ENCODE assay signal across 8 cellular contexts in the genomic region with DNA sequence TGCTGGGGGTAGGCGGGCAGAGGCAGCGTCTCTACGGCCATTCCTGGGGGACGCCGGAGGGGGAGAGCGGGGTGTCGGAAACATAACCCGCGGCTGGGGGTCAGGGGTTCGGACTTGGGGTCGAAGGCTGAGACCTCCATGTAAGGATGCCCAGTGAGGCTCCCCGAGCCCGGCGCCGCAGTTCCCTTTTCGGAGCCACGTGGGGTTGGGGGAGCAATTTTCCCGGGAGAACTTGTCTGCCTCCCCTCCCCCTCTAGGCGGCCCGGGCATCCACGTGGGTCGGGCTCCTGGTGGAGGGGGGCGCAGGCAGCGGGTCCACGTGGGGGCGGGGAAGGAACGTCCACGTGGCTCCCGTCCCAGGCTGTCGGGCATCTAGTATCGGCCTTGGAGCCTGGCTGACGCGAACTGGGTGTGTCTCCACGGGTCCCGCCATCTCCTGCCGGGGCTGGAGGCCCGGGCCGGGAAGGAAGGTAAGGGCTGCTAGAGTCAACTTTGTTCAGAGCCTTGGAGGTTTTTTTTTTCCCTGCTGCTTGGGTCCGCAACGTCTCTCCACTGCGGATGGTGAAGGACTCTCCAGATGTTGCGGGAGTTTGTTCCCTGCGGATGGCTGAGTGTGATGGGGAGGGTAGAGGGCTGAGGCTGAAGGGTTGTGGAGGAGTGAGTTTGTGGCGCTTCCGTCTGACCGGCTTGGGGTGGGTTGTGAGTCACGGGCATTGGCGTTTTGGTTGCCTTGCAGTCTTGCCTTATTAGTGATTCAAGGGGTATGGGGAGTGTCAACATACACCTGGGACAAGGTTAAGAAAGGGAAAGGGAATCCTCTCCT. TPM values are rescaled to one million over a fixed set of nuclear protein-coding genes. Genes with fewer than 3 reads are reported as not detected.
A peak's percentile ranks its signal among the peaks of the same experiment; 100 is the strongest.
DNase-seq lines count a peak whose midpoint lies in the region; ATAC-seq, FAIRE-seq and TF ChIP-seq lines count a peak whose summit lies in the region.

No MANE protein-coding gene starts in this region.

- peak overlapping the region; percentile 29 for H2AFZ ChIP-seq in ACC112 (ENCODE audit: low read length, unreplicated experiment)

- peak; percentile 41 for FAIRE-seq in GM18507 (lab: Jason Lieb, UNC)

- intact Hi-C loops in lower lobe of right lung (cut with DNase I), result no loop called here

- H3K4me3 ChIP-seq in ACC112 (ENCODE audit: low read depth, low read length), result peak overlapping the region; percentile 94
- H3K4me3 ChIP-seq in lower lobe of right lung, result peak overlapping the region; percentile 96

- H3K4me1 ChIP-seq in ACC112 (ENCODE audit: control insufficient read depth, insufficient read depth, low read length, unreplicated experiment) (peaks cover 27% of the 10 kb centered on the region), lower lobe of right lung (peaks cover 41% of the 10 kb centered on the region)

- peak; percentile 57 to 63 for ATAC-seq in lower lobe of right lung

- H3K36me3 ChIP-seq in ACC112 (ENCODE audit: insufficient read depth, low read length) (peaks cover 15% of the 10 kb centered on the region; the same call in 1 of the 2 replicates), lower lobe of right lung (peaks cover 11% of the 10 kb centered on the region)

- peak overlapping the region; percentile 85 for H3K27ac ChIP-seq in ACC112 (ENCODE audit: low read depth, low read length)
- peak overlapping the region; percentile 96 for H3K27ac ChIP-seq in lower lobe of right lung

- no peaks in the 10 kb centered on the region for H3K9me3 ChIP-seq in lower lobe of right lung

- no peaks in the 10 kb centered on the region for H3K27me3 ChIP-seq in ACC112 (ENCODE audit: insufficient read depth, low read length)
- no peaks in the 10 kb centered on the region for H3K27me3 ChIP-seq in lower lobe of right lung (ENCODE audit: low read depth)

- DNase-seq in GM18507 (ENCODE audit: extremely low spot score, insufficient read length, low read depth) (peak; percentile 49), NCI-H1105 (lab: John Stamatoyannopoulos, UW) (peak; percentile 23), lower lobe of right lung (peak; percentile 82), NCI-H128 (lab: John Stamatoyannopoulos, UW; ENCODE audit: unreplicated experiment) (no peak)
- peak; percentile 23 for DNase-seq in activated CD4-positive, alpha-beta T cell treated with anti-CD3 and anti-CD28 coated beads, Interleukin-2, amount 50 U/mL, for 1 hour
- peak; percentile 27 for DNase-seq in effector CD8-positive, alpha-beta T cell (lab: John Stamatoyannopoulos, UW)
- peak; percentile 43 to 73 (median 54) for DNase-seq in stimulated activated CD4-positive, alpha-beta T cell treated with anti-CD3 and anti-CD28 coated beads, TNF-alpha, amount 100 ng/mL, for 24 hours (ENCODE audit: low read depth in 3 of 3)

- peaks cover 57% of the 10 kb centered on the region for H3K79me2 ChIP-seq in ACC112 (ENCODE audit: control insufficient read depth, insufficient read depth, low read length, unreplicated experiment)

- TF ChIP-seq CTCF in lower lobe of right lung (IDR thresholded peaks at IDR 0.05), result no peak

RNA-seq across cellular contexts. Expression of a gene that starts 0.7 kb away (rescaled TPM):
- 32.7 TPM for total RNA-seq in lower lobe of right lung

RNA-seq across cellular contexts. Expression of a gene that starts 13.4 kb away (rescaled TPM):
- total RNA-seq in lower lobe of right lung, result 58.0 TPM

RNA-seq across cellular contexts. Expression of a gene that starts 18.6 kb away (rescaled TPM):
- total RNA-seq in lower lobe of right lung, result 31.0 TPM
